In the genomic region with DNA sequence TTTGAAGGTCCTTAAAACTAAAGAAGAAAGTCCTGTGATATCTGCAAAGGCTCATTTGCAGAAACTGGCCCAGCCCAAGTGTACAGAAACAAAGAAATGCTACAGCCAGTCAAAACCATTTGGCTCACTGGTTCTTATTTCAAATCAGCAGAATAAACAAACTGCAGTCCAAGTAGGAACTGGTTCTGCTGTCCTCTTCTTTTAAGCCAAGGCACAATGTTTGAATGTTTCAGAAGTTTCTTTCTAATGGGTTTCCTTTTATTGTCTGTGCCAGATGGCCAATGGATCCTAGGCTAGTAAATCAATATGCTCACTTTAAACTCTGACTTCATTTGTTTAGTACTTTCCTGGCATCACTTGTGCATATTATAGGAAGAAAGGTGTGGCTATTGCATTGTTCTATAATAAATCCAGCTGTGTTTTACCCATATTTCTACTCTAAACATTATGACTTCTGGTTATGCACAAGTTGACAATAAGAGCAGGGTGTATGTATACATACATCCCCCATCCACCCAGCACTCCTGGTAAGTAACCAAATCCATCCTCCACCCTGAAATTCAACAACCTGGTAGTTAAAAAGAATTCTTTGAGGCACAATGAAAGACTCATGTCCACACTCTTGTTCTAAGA, we compare ENCODE assay signal across 18 cellular contexts.
DNase-seq lines count a peak whose midpoint lies in the region; TF ChIP-seq lines count a peak whose summit lies in the region.
"Had no signal": no experiment of that assay in that cellular context is flagged by ENCODE, and none has a peak within 500 bp of the region (broad histone marks: within the 10 kb centered on the region; RNA-seq: fewer than 3 reads in every experiment).

No MANE protein-coding gene starts in this region.

- H3K27me3 ChIP-seq in breast epithelium: no peaks in the 10 kb centered on the region
- H3K27me3 ChIP-seq in hepatocyte: no peaks in the 10 kb centered on the region
- H3K27me3 ChIP-seq in transverse colon: no peaks in the 10 kb centered on the region
- H3K27me3 ChIP-seq: Peyer's patch, SJCRH30 had no signal

- H3K4me3 ChIP-seq in breast epithelium: no peak overlapping the region
- H3K4me3 ChIP-seq in hepatocyte: no peak overlapping the region
- no peak overlapping the region for H3K4me3 ChIP-seq in transverse colon
- H3K4me3 ChIP-seq: Peyer's patch, SJCRH30 had no signal

- no peak overlapping the region for H3K27ac ChIP-seq in breast epithelium
- peak overlapping the region; percentile 44 for H3K27ac ChIP-seq in hepatocyte
- peak overlapping the region; percentile 25 to 63 (median 44) for H3K27ac ChIP-seq in transverse colon
- H3K27ac ChIP-seq: Peyer's patch, SJCRH30 had no signal

- TF ChIP-seq EP300 in transverse colon (IDR thresholded peaks at IDR 0.05; ENCODE audit: low read depth): no peak

- intact Hi-C loops in breast epithelium (cut with DNase I; ENCODE audit: low total_unique reads): no loop called here
- intact Hi-C loops in transverse colon (cut with DNase I; ENCODE audit: low total_unique reads): no loop called here

- no peak for TF ChIP-seq POLR2A in breast epithelium (IDR thresholded peaks at IDR 0.05)
- TF ChIP-seq POLR2A in transverse colon (IDR thresholded peaks at IDR 0.05): no peak

- H3K79me2 ChIP-seq in hepatocyte: no peaks in the 10 kb centered on the region

- H3K9me2 ChIP-seq in hepatocyte (replicated peaks; ENCODE audit: insufficient read depth): no peaks in the 10 kb centered on the region

- no peak overlapping the region for H3K4me2 ChIP-seq in hepatocyte

- H3K4me1 ChIP-seq in breast epithelium (no peaks in the 10 kb centered on the region), hepatocyte (ENCODE audit: insufficient read depth) (no peaks in the 10 kb centered on the region), transverse colon (peaks cover 3 to 9% (median 5%) of the 10 kb centered on the region in 4 donors)
- H3K4me1 ChIP-seq: Peyer's patch, SJCRH30 had no signal

- no peak for TF ChIP-seq CTCF in breast epithelium (IDR thresholded peaks at IDR 0.05)
- TF ChIP-seq CTCF in hepatocyte (IDR thresholded peaks at IDR 0.05; ENCODE audit: poor library complexity): no peak
- TF ChIP-seq CTCF in transverse colon (IDR thresholded peaks at IDR 0.05): no peak

- in situ Hi-C loops in T47D (cut with HindIII; ENCODE audit: low pct_unique_long_range_greater_than_20kb, low sequenced_read_pairs): no loop called here
- in situ Hi-C loops in transverse colon (cut with MboI; ENCODE audit: low pct_ligation_motif_present in 1 of 4, low pct_unique_long_range_greater_than_20kb in 1 of 4, low sequenced_read_pairs in 3 of 4): no loop called here

- H3K9me3 ChIP-seq in breast epithelium (no peaks in the 10 kb centered on the region), hepatocyte (ENCODE audit: low read depth) (no peaks in the 10 kb centered on the region), transverse colon (no peaks in the 10 kb centered on the region)
- H3K9me3 ChIP-seq: Peyer's patch, SJCRH30 had no signal

- H3K36me3 ChIP-seq in breast epithelium (no peaks in the 10 kb centered on the region), hepatocyte (replicated peaks; ENCODE audit: insufficient read depth, low read depth) (no peaks in the 10 kb centered on the region), transverse colon (no peaks in the 10 kb centered on the region)
- H3K36me3 ChIP-seq: Peyer's patch, SJCRH30 had no signal

- no peaks in the 10 kb centered on the region for H4K20me1 ChIP-seq in hepatocyte (ENCODE audit: insufficient read depth, poor library complexity, severe bottlenecking)

- DNase-seq in T47D (ENCODE audit: low read depth in 1 of 2, low spot score in 1 of 2) (peak; percentile 26 to 42), breast epithelium (ENCODE audit: low spot score in 2 of 2) (no peak), NCI-H446 treated with DMSO at 0.1 percent for 48 hours (lab: John Stamatoyannopoulos, UW) (peak; percentile 61), hepatocyte (ENCODE audit: low spot score) (no peak), transverse colon (no peak), NK-92 (lab: John Stamatoyannopoulos, UW; ENCODE audit: unreplicated experiment) (no peak)
- no peak for DNase-seq in stimulated activated naive CD4-positive, alpha-beta T cell (lab: John Stamatoyannopoulos, UW)
- DNase-seq: EL; GF-D8; KG1; NCI-H1092 treated with DMSO at 0.1 percent for 48 hours; NCI-H146; NCI-H2029; NCI-H510A; NCI-H748 treated with DMSO at 0.1 percent for 48 hours; NK-92 treated with Interleukin-12 subunit alpha and Interleukin-12 subunit beta, amount 100 ng/mL, for 24 hours; Peyer's patch; SJCRH30 had no signal

- H2AFZ ChIP-seq in hepatocyte: no peak overlapping the region

Comparison
In these comparisons a context has a peak if more than half of its experiments do, and no peak if none do; other contexts are left out.
1. DNase-seq: peak in T47D (2 of 2) and NCI-H446 treated with DMSO at 0.1 percent for 48 hours (single experiment); none in breast epithelium (0 of 2), hepatocyte (single experiment), transverse colon (single experiment), NK-92 (single experiment) and stimulated activated naive CD4-positive, alpha-beta T cell (0 of 6).
2. H3K27ac ChIP-seq: peak in hepatocyte (single experiment) and transverse colon (4 of 4); none in breast epithelium (0 of 2).